Comparison of ENCODE assay signal across 12 cellular contexts in the genomic region with DNA sequence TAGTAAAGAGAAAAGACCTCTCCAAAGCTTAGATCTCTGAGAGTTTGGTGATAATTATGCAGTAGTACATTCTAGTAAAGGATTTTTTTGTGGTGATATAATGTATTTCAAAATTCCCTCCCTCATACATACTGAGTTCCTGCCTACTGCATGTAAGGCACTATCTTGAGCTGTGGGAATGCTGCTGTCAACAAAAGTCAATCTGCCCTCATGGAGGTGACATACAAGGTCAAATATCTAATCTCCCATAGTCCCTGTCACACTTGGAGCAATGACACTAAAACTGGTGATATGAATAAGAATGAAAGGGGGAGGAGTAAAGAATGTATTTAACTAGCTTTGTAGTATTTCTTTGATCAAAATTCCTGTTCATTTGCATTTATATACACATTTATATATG. TPM values are rescaled to one million over a fixed set of nuclear protein-coding genes. Genes with fewer than 3 reads are reported as not detected.
DNase-seq lines count a peak whose midpoint lies in the region; ATAC-seq and TF ChIP-seq lines count a peak whose summit lies in the region.
"Had no signal": no experiment of that assay in that cellular context is flagged by ENCODE, and none has a peak within 500 bp of the region (broad histone marks: within the 10 kb centered on the region; RNA-seq: fewer than 3 reads in every experiment).

No MANE protein-coding gene starts in this region.

- H3K27me3 Mint-ChIP-seq in activated T-cell treated with anti-CD3 and anti-CD28 coated beads, Interleukin-2, amount 50 U/mL, for 24 hours: no peaks in the 10 kb centered on the region
- no peaks in the 10 kb centered on the region for H3K27me3 Mint-ChIP-seq in activated naive CD8-positive, alpha-beta T cell treated with anti-CD3 and anti-CD28 coated beads, Interleukin-2, amount 10 ng/mL, durations not matched to agents 7 days and 5 days
- no peaks in the 10 kb centered on the region for H3K27me3 Mint-ChIP-seq in natural killer cell (ENCODE audit: low read depth in 2 of 2)

- peak overlapping the region; percentile 90 for H3K27ac Mint-ChIP-seq in activated T-cell treated with anti-CD3 and anti-CD28 coated beads, Interleukin-2, amount 50 U/mL, for 24 hours
- H3K27ac Mint-ChIP-seq in activated naive CD8-positive, alpha-beta T cell treated with anti-CD3 and anti-CD28 coated beads, Interleukin-2, amount 10 ng/mL, durations not matched to agents 7 days and 5 days: peak overlapping the region; percentile 15
- H3K27ac Mint-ChIP-seq in natural killer cell: peak overlapping the region; percentile 79 to 84
- H3K27ac Mint-ChIP-seq: neural progenitor cell had no signal

- no peaks in the 10 kb centered on the region for H3K9me3 ChIP-seq in KOPT-K1 (ENCODE audit: insufficient read depth, low read length, poor library complexity, severe bottlenecking)
- no peaks in the 10 kb centered on the region for H3K9me3 ChIP-seq in colonic mucosa

- intact Hi-C loops in natural killer cell (cut with micrococcal nuclease): loop anchor here (5.0 kb wide), 1 partner anchor 391 kb away; no protein-coding TSS in a partner anchor
- intact Hi-C loops in colonic mucosa (cut with DNase I): loop anchor here (5.0 to 10.0 kb wide), 2 partner anchors 364 to 1341 kb away; no protein-coding TSS in a partner anchor

- H3K27ac ChIP-seq in KOPT-K1 (ENCODE audit: low read depth, low read length, poor library complexity, severe bottlenecking): peak overlapping the region; percentile 36
- H3K27ac ChIP-seq in colonic mucosa: no peak overlapping the region
- H3K27ac ChIP-seq: neural progenitor cell had no signal

- peaks cover 84% of the 10 kb centered on the region for H3K36me3 Mint-ChIP-seq in activated T-cell treated with anti-CD3 and anti-CD28 coated beads, Interleukin-2, amount 50 U/mL, for 24 hours (ENCODE audit: low read depth)
- H3K36me3 Mint-ChIP-seq in activated naive CD8-positive, alpha-beta T cell treated with anti-CD3 and anti-CD28 coated beads, Interleukin-2, amount 10 ng/mL, durations not matched to agents 7 days and 5 days: peaks cover 47% of the 10 kb centered on the region
- H3K36me3 Mint-ChIP-seq in natural killer cell: no peaks in the 10 kb centered on the region
- H3K36me3 Mint-ChIP-seq: neural progenitor cell had no signal

- H3K4me3 Mint-ChIP-seq in activated T-cell treated with anti-CD3 and anti-CD28 coated beads, Interleukin-2, amount 50 U/mL, for 24 hours: no peak overlapping the region
- H3K4me3 Mint-ChIP-seq in activated naive CD8-positive, alpha-beta T cell treated with anti-CD3 and anti-CD28 coated beads, Interleukin-2, amount 10 ng/mL, durations not matched to agents 7 days and 5 days: peak overlapping the region; percentile 44
- peak overlapping the region; percentile 3 for H3K4me3 Mint-ChIP-seq in natural killer cell
- H3K4me3 Mint-ChIP-seq: neural progenitor cell had no signal

- TF ChIP-seq CTCF in natural killer cell (IDR thresholded peaks at IDR 0.05) (no peak), colonic mucosa (IDR thresholded peaks at IDR 0.05) (no peak)

- H3K9ac ChIP-seq in colonic mucosa (ENCODE audit: low read depth in 2 of 2, low read length in 2 of 2): no peak overlapping the region
- H3K9ac ChIP-seq: neural progenitor cell had no signal

- POLR2A ChIA-PET in activated naive CD8-positive, alpha-beta T cell treated with anti-CD3 and anti-CD28 coated beads, Interleukin-2, amount 10 ng/mL, durations not matched to agents 7 days and 5 days (lab: Charles Lee): interaction anchor here (1.4 to 1.5 kb wide), 2 partner anchors 8 to 11 kb away, joined by 4 to 6 read pairs; partner anchors contain the start of gene ITGA4

- peaks cover 2% of the 10 kb centered on the region for H3K9me3 Mint-ChIP-seq in activated T-cell treated with anti-CD3 and anti-CD28 coated beads, Interleukin-2, amount 50 U/mL, for 24 hours
- H3K9me3 Mint-ChIP-seq in activated naive CD8-positive, alpha-beta T cell treated with anti-CD3 and anti-CD28 coated beads, Interleukin-2, amount 10 ng/mL, durations not matched to agents 7 days and 5 days: no peaks in the 10 kb centered on the region
- H3K9me3 Mint-ChIP-seq in natural killer cell: no peaks in the 10 kb centered on the region
- H3K9me3 Mint-ChIP-seq: neural progenitor cell had no signal

- peaks cover 89% of the 10 kb centered on the region for H3K4me1 Mint-ChIP-seq in activated T-cell treated with anti-CD3 and anti-CD28 coated beads, Interleukin-2, amount 50 U/mL, for 24 hours (ENCODE audit: low read depth)
- peaks cover 72% of the 10 kb centered on the region for H3K4me1 Mint-ChIP-seq in activated naive CD8-positive, alpha-beta T cell treated with anti-CD3 and anti-CD28 coated beads, Interleukin-2, amount 10 ng/mL, durations not matched to agents 7 days and 5 days
- H3K4me1 Mint-ChIP-seq in natural killer cell: peaks cover 80 to 81% of the 10 kb centered on the region in 2 donors
- H3K4me1 Mint-ChIP-seq: neural progenitor cell had no signal

- H3K36me3 ChIP-seq in KOPT-K1 (ENCODE audit: insufficient read depth, low read length): peaks cover 95% of the 10 kb centered on the region
- H3K36me3 ChIP-seq in colonic mucosa: no peaks in the 10 kb centered on the region
- H3K36me3 ChIP-seq: neural progenitor cell had no signal

- DNase-seq in activated T-cell treated with anti-CD3 and anti-CD28 coated beads, Interleukin-2, amount 50 U/mL, for 24 hours: no peak
- DNase-seq in activated T-cell treated with anti-CD3 and anti-CD28 coated beads for 4 hours: no peak
- no peak for DNase-seq in activated naive CD8-positive, alpha-beta T cell treated with anti-CD3 and anti-CD28 coated beads, Interleukin-2, amount 10 ng/mL, durations not matched to agents 7 days and 5 days
- no peak for DNase-seq in natural killer cell
- DNase-seq in DMS 273 treated with DMSO at 0.1 percent for 48 hours (lab: John Stamatoyannopoulos, UW): no peak
- no peak for DNase-seq in colonic mucosa
- DNase-seq: Calu3; effector CD4-positive, alpha-beta T cell; NCI-H1436 treated with DMSO at 0.1 percent for 48 hours had no signal

- ATAC-seq in activated naive CD8-positive, alpha-beta T cell treated with anti-CD3 and anti-CD28 coated beads, Interleukin-2, amount 10 ng/mL, durations not matched to agents 7 days and 5 days (ENCODE audit: low read depth): no peak
- ATAC-seq in natural killer cell (no peak), HG03039 (IDR thresholded peaks at IDR 0.05; ENCODE audit: unreplicated experiment) (no peak)

- no peak overlapping the region for H3K4me3 ChIP-seq in colonic mucosa
- H3K4me3 ChIP-seq: neural progenitor cell had no signal

- H3K27me3 ChIP-seq in colonic mucosa: no peaks in the 10 kb centered on the region
- H3K27me3 ChIP-seq: neural progenitor cell had no signal

- no peaks in the 10 kb centered on the region for H3K4me1 ChIP-seq in colonic mucosa
- H3K4me1 ChIP-seq: neural progenitor cell had no signal

RNA-seq across cellular contexts. Expression of gene ITGA4, which starts 11.1 kb away (rescaled TPM):
- 100 to 1,000 TPM; 216 to 227 TPM for total RNA-seq in activated naive CD8-positive, alpha-beta T cell treated with anti-CD3 and anti-CD28 coated beads, Interleukin-2, amount 10 ng/mL, durations not matched to agents 7 days and 5 days
- total RNA-seq in natural killer cell (100 to 1,000 TPM; 178 to 235 (median 189) TPM), colonic mucosa (1 to 10 TPM; 4.1 to 6.7 TPM)

Comparison
In these comparisons a context has a peak if more than half of its experiments do, and no peak if none do; other contexts are left out.
1. H3K27ac Mint-ChIP-seq: peak in every context shown above with its lines; median percentile 90 in activated T-cell treated with anti-CD3 and anti-CD28 coated beads, Interleukin-2, amount 50 U/mL, for 24 hours; 82 in natural killer cell; 15 in activated naive CD8-positive, alpha-beta T cell treated with anti-CD3 and anti-CD28 coated beads, Interleukin-2, amount 10 ng/mL, durations not matched to agents 7 days and 5 days.
2. RNA of gene ITGA4, which starts 11.1 kb away (total RNA-seq): 216 to 227 TPM in activated naive CD8-positive, alpha-beta T cell treated with anti-CD3 and anti-CD28 coated beads, Interleukin-2, amount 10 ng/mL, durations not matched to agents 7 days and 5 days and 178 to 235 TPM in natural killer cell; 4.1 to 6.7 TPM in colonic mucosa; every median in the first group is over 10 times any median in the second.